Comparison of ENCODE assay signal across 15 cellular contexts in the genomic region with DNA sequence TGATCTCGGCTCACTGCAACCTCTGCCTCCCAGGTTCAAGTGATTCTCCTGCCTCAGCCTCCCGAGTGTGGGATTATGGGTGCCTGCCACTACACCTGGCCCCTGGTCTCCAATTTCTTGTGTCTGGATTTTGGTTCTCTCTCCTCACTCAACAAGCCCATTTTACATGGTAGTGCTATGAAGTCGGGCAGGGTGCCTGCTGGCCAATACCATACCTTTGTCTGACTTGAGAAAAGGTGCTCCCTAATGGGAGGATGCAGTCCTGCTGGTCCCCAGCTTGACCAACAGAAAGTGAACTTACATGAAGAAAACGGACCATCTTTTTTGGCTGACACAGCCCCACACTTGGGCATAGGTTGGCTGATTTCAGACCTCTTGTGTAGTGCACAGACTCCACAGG. TPM values are rescaled to one million over a fixed set of nuclear protein-coding genes. Genes with fewer than 3 reads are reported as not detected.
DNase-seq lines count a peak whose midpoint lies in the region; ATAC-seq and TF ChIP-seq lines count a peak whose summit lies in the region.
"Had no signal": no experiment of that assay in that cellular context is flagged by ENCODE, and none has a peak within 500 bp of the region (broad histone marks: within the 10 kb centered on the region; RNA-seq: fewer than 3 reads in every experiment).

No MANE protein-coding gene starts in this region.

- H3K4me3 ChIP-seq in IMR-90 (ENCODE audit: insufficient read depth, low read depth, low read length) (no peak overlapping the region), spleen (no peak overlapping the region), smooth muscle cell (no peak overlapping the region)
- H3K4me3 ChIP-seq: BLaER1 had no signal

- no peaks in the 10 kb centered on the region for H3K79me1 ChIP-seq in IMR-90 (ENCODE audit: low read depth in 1 of 2, low read length in 2 of 2)

- H2AK5ac ChIP-seq in IMR-90 (ENCODE audit: low read depth, low read length): peak overlapping the region; percentile 58; the same call in 1 of the 2 replicates

- ATAC-seq in activated naive CD8-positive, alpha-beta T cell treated with anti-CD3 and anti-CD28 coated beads, Interleukin-2, amount 50 U/mL, for 24 hours: no peak
- no peak for ATAC-seq in IMR-90 (ENCODE audit: low read depth)

- H3K27ac ChIP-seq in IMR-90 (ENCODE audit: insufficient read depth, low read length) (no peak overlapping the region), spleen (no peak overlapping the region), smooth muscle cell (ENCODE audit: low read depth) (no peak overlapping the region)
- H3K27ac ChIP-seq: BLaER1 had no signal

- H3K27me3 ChIP-seq in IMR-90 (ENCODE audit: control insufficient read depth, insufficient read depth, low read length): no peaks in the 10 kb centered on the region
- H3K27me3 ChIP-seq in spleen (replicated peaks in 1 of 7): peaks cover 0 to 34% (median 7%) of the 10 kb centered on the region in 7 donors
- peaks cover 22% of the 10 kb centered on the region for H3K27me3 ChIP-seq in smooth muscle cell (ENCODE audit: low read depth)

- in situ Hi-C loops in IMR-90 (cut with MboI; ENCODE audit: low sequenced_read_pairs): no loop called here

- H2AFZ ChIP-seq in IMR-90 (replicated peaks; ENCODE audit: low read length, poor library complexity) (no peak overlapping the region), smooth muscle cell (ENCODE audit: low read depth) (no peak overlapping the region)

- TF ChIP-seq RAD21 in IMR-90 (IDR thresholded peaks at IDR 0.05; ENCODE audit: low read length): no peak

- TF ChIP-seq CTCF in IMR-90 (conservative IDR thresholded peaks at IDR 0.05; ENCODE audit: low read depth, low read length) (no peak), mesothelial cell of epicardium (IDR thresholded peaks at IDR 0.05; ENCODE audit: unreplicated experiment) (no peak), spleen (IDR thresholded peaks at IDR 0.05 in 8 of 11, conservative IDR thresholded peaks at IDR 0.05 in 3 of 11) (no peak), smooth muscle cell (IDR thresholded peaks at IDR 0.05; ENCODE audit: borderline replicate concordance, insufficient read depth, poor library complexity, severe bottlenecking) (no peak)

- H3K23ac ChIP-seq in IMR-90 (ENCODE audit: low read depth, low read length): no peak overlapping the region

- H3K79me2 ChIP-seq in smooth muscle cell (ENCODE audit: low read depth): no peaks in the 10 kb centered on the region

- no peak overlapping the region for H4K5ac ChIP-seq in IMR-90 (ENCODE audit: low read depth, low read length)

- H3K56ac ChIP-seq in IMR-90 (ENCODE audit: extremely low read depth, insufficient read depth, low read length): no peak overlapping the region

- CTCF ChIA-PET in IMR-90 (lab: Yijun Ruan, JAX): interaction anchor here (1.9 to 2.6 kb wide), 2 partner anchors 223 to 250 kb away, joined by 19 to 43 read pairs; no protein-coding TSS in a partner anchor

- H2AK9ac ChIP-seq in IMR-90 (replicated peaks; ENCODE audit: low read depth, low read length, poor library complexity): no peak overlapping the region

- intact Hi-C loops in IMR-90 (cut with micrococcal nuclease) (no loop called here), spleen (cut with DNase I; ENCODE audit: low total_unique reads) (no loop called here)

- no peak overlapping the region for H4K8ac ChIP-seq in IMR-90 (ENCODE audit: low read depth in 2 of 2, low read length in 2 of 2)

- 80% methylated on average over 1 of the region's 4 CpGs; no CpG with 5 or more reads in 1 of the 2 experiments for WGBS in IMR-90 (ENCODE audit: extremely low coverage in 2 of 2, insufficient read length in 1 of 2), 2 experiments
- 71 to 90% (median 84%) methylated on average over 4 of the region's 4 CpGs for WGBS in spleen, 5 donors
- WGBS in smooth muscle cell (ENCODE audit: low lambda C conversion rate): 86% methylated on average over 4 of the region's 4 CpGs

- no peak for DNase-seq in activated naive CD8-positive, alpha-beta T cell treated with anti-CD3 and anti-CD28 coated beads, Interleukin-2, amount 50 U/mL, for 24 hours
- DNase-seq in IMR-90: no peak
- no peak for DNase-seq in mesothelial cell of epicardium (ENCODE audit: low spot score in 2 of 2, unreplicated experiment in 2 of 2)
- DNase-seq in spleen: peak; percentile 59
- DNase-seq in activated CD4-positive, alpha-beta T cell treated with anti-CD3 and anti-CD28 coated beads, Interleukin-2, amount 50 U/mL, for 1 hour: no peak
- no peak for DNase-seq in smooth muscle cell (lab: John Stamatoyannopoulos, UW; ENCODE audit: unreplicated experiment)
- DNase-seq: 8988T; AML-193; CD4-positive, CD25-positive, alpha-beta regulatory T cell; DMS53; GOT3; H9 had no signal

- no peak overlapping the region for H2BK15ac ChIP-seq in IMR-90 (ENCODE audit: low read depth, low read length)

- no peak overlapping the region for H4K91ac ChIP-seq in IMR-90 (ENCODE audit: insufficient read depth, low read depth, low read length)

- H3K4me3 Mint-ChIP-seq in activated naive CD8-positive, alpha-beta T cell: peak overlapping the region; percentile 18
- no peak overlapping the region for H3K4me3 Mint-ChIP-seq in activated naive CD8-positive, alpha-beta T cell treated with anti-CD3 and anti-CD28 coated beads, Interleukin-2, amount 50 U/mL, for 24 hours
- H3K4me3 Mint-ChIP-seq in mesothelial cell of epicardium: peak overlapping the region; percentile 3

- H3K9ac ChIP-seq in IMR-90 (ENCODE audit: low read depth, low read length) (no peak overlapping the region), smooth muscle cell (ENCODE audit: low read depth) (no peak overlapping the region)
- H3K9ac ChIP-seq: BLaER1 had no signal

- peaks cover 5% of the 10 kb centered on the region for H3K27me3 Mint-ChIP-seq in activated naive CD8-positive, alpha-beta T cell
- H3K27me3 Mint-ChIP-seq in activated naive CD8-positive, alpha-beta T cell treated with anti-CD3 and anti-CD28 coated beads, Interleukin-2, amount 50 U/mL, for 24 hours: peaks cover 16% of the 10 kb centered on the region
- peaks cover 48% of the 10 kb centered on the region for H3K27me3 Mint-ChIP-seq in mesothelial cell of epicardium (ENCODE audit: low read depth)

- H3K14ac ChIP-seq in IMR-90 (replicated peaks; ENCODE audit: low read depth, low read length): no peak overlapping the region

- H3K36me3 Mint-ChIP-seq in activated naive CD8-positive, alpha-beta T cell: peaks cover 2% of the 10 kb centered on the region
- no peaks in the 10 kb centered on the region for H3K36me3 Mint-ChIP-seq in activated naive CD8-positive, alpha-beta T cell treated with anti-CD3 and anti-CD28 coated beads, Interleukin-2, amount 50 U/mL, for 24 hours (ENCODE audit: low read depth)
- no peaks in the 10 kb centered on the region for H3K36me3 Mint-ChIP-seq in mesothelial cell of epicardium
- H3K36me3 Mint-ChIP-seq: CD4-positive, CD25-positive, alpha-beta regulatory T cell; IgD-negative memory B cell had no signal

- peaks cover 27% of the 10 kb centered on the region for H3K4me1 Mint-ChIP-seq in activated naive CD8-positive, alpha-beta T cell (ENCODE audit: low read depth)
- peaks cover 22% of the 10 kb centered on the region for H3K4me1 Mint-ChIP-seq in activated naive CD8-positive, alpha-beta T cell treated with anti-CD3 and anti-CD28 coated beads, Interleukin-2, amount 50 U/mL, for 24 hours
- peaks cover 7% of the 10 kb centered on the region for H3K4me1 Mint-ChIP-seq in mesothelial cell of epicardium

- H3K4me1 ChIP-seq in IMR-90 (ENCODE audit: control insufficient read depth, insufficient read depth, low read length) (peaks cover 6% of the 10 kb centered on the region), spleen (peaks cover 3 to 41% (median 23%) of the 10 kb centered on the region in 6 donors), smooth muscle cell (ENCODE audit: low read depth) (no peaks in the 10 kb centered on the region)

- POLR2A ChIA-PET in IMR-90 (lab: Charles Lee; ENCODE audit: unreplicated experiment): no interaction called here

- H3K18ac ChIP-seq in IMR-90 (ENCODE audit: low read depth, low read length): no peak overlapping the region

- H2BK20ac ChIP-seq in IMR-90 (ENCODE audit: low read depth, low read length): no peak overlapping the region

- no TSS peak for BruUV-seq in IMR-90 (replicated peaks; lab: Mats Ljungman, UMichigan)

- H3K9me3 Mint-ChIP-seq in activated naive CD8-positive, alpha-beta T cell (ENCODE audit: low read depth): no peaks in the 10 kb centered on the region
- peaks cover 4% of the 10 kb centered on the region for H3K9me3 Mint-ChIP-seq in activated naive CD8-positive, alpha-beta T cell treated with anti-CD3 and anti-CD28 coated beads, Interleukin-2, amount 50 U/mL, for 24 hours
- peaks cover 4% of the 10 kb centered on the region for H3K9me3 Mint-ChIP-seq in mesothelial cell of epicardium

- no peaks in the 10 kb centered on the region for H3K9me1 ChIP-seq in IMR-90 (ENCODE audit: insufficient read depth, low read length)

- H3K4ac ChIP-seq in IMR-90 (ENCODE audit: low read depth, low read length): no peak overlapping the region

- no peaks in the 10 kb centered on the region for H4K20me1 ChIP-seq in IMR-90 (ENCODE audit: insufficient read depth, low read length)
- H4K20me1 ChIP-seq in smooth muscle cell (ENCODE audit: low read depth): no peaks in the 10 kb centered on the region
- H4K20me1 ChIP-seq: BLaER1 had no signal

- H3K9me3 ChIP-seq in IMR-90 (ENCODE audit: control insufficient read depth, insufficient read depth, low read length): no peaks in the 10 kb centered on the region
- H3K9me3 ChIP-seq in spleen: peaks cover 0 to 13% (median 7%) of the 10 kb centered on the region in 8 donors
- H3K9me3 ChIP-seq in smooth muscle cell (replicated peaks; ENCODE audit: low read depth): no peaks in the 10 kb centered on the region

- dilution Hi-C loops in IMR-90 (cut with HindIII; ENCODE audit: low sequenced_read_pairs, unreplicated experiment): no loop called here

- H2BK120ac ChIP-seq in IMR-90 (ENCODE audit: low read depth, low read length): no peak overlapping the region

- H3K4me2 ChIP-seq in IMR-90 (ENCODE audit: low read depth, low read length) (no peak overlapping the region), smooth muscle cell (no peak overlapping the region)

- no peak for TF ChIP-seq POLR2A in IMR-90 (IDR thresholded peaks at IDR 0.05; ENCODE audit: low read depth, low read length)
- no peak for TF ChIP-seq POLR2A in spleen (IDR thresholded peaks at IDR 0.05)

- peak overlapping the region; percentile 76 for H3K27ac Mint-ChIP-seq in activated naive CD8-positive, alpha-beta T cell
- H3K27ac Mint-ChIP-seq in activated naive CD8-positive, alpha-beta T cell treated with anti-CD3 and anti-CD28 coated beads, Interleukin-2, amount 50 U/mL, for 24 hours: no peak overlapping the region
- H3K27ac Mint-ChIP-seq in mesothelial cell of epicardium: no peak overlapping the region
- H3K27ac Mint-ChIP-seq: CD4-positive, CD25-positive, alpha-beta regulatory T cell; H9; IgD-negative memory B cell had no signal

- no peaks in the 10 kb centered on the region for H3K36me3 ChIP-seq in IMR-90 (ENCODE audit: control insufficient read depth, insufficient read depth, low read length)
- no peaks in the 10 kb centered on the region for H3K36me3 ChIP-seq in spleen
- H3K36me3 ChIP-seq in smooth muscle cell (ENCODE audit: low read depth): no peaks in the 10 kb centered on the region
- H3K36me3 ChIP-seq: BLaER1 had no signal

- no peaks in the 10 kb centered on the region for H3F3A ChIP-seq in smooth muscle cell (ENCODE audit: low read depth)

- no peak overlapping the region for H2BK5ac ChIP-seq in IMR-90 (ENCODE audit: low read depth, low read length, poor library complexity, severe bottlenecking)

RNA-seq across cellular contexts. Expression of a gene that starts 21.6 kb away (rescaled TPM):
- total RNA-seq in IMR-90 (2012; rRNA removed) (21.1 and 24.7 TPM in 2 replicates), mesothelial cell of epicardium (8.0 to 9.2 TPM (median 8.2 TPM) in 3 replicates), spleen (10 to 100 TPM; 13.6 to 18.6 (median 15.3) TPM), smooth muscle cell (0.13 and 2.3 TPM in 2 replicates)
- polyA plus RNA-seq in IMR-90 (2012; rRNA removed) (33.9 and 38.3 TPM in 2 replicates), spleen (1 to 10 TPM; 2.8 to 5.9 (median 4.9) TPM), smooth muscle cell (0.06 and 1.6 TPM in 2 replicates)
- 32.1 and 51.8 TPM in 2 replicates for polyA plus RNA-seq in IMR-90 (2012; cell fraction: cytosol; rRNA removed)
- 40.2 and 55.2 TPM in 2 replicates for polyA plus RNA-seq in IMR-90 (2012; cell fraction: nucleus; rRNA removed; ENCODE audit: low replicate concordance)
